In genomic region chr2:128524183-128524582, GRCh38 we compare ENCODE assay signal across 25 cellular contexts.
DNase-seq lines count a peak whose midpoint lies in the region; ATAC-seq, FAIRE-seq and TF ChIP-seq lines count a peak whose summit lies in the region.
"Had no signal": no experiment of that assay in that cellular context is flagged by ENCODE, and none has a peak within 500 bp of the region (broad histone marks: within the 10 kb centered on the region; RNA-seq: fewer than 3 reads in every experiment).

No MANE protein-coding gene starts in this region.

- POLR2A ChIA-PET in H1 (lab: Charles Lee; ENCODE audit: partially characterized antibody), result no interaction called here

- H3K27ac Mint-ChIP-seq in nephron progenitor cell (peak overlapping the region; percentile 36), type B pancreatic cell (no peak overlapping the region), endodermal cell (no peak overlapping the region)
- H3K27ac Mint-ChIP-seq: CD4-positive, alpha-beta T cell had no signal

- H2BK12ac ChIP-seq in H1 (ENCODE audit: low read depth, low read length), result no peak overlapping the region

- H3K27ac ChIP-seq in H1 (ENCODE audit: low read depth, low read length), result no peak overlapping the region
- no peak overlapping the region for H3K27ac ChIP-seq in endodermal cell (ENCODE audit: low read depth, low read length)
- H3K27ac ChIP-seq: 22Rv1; BLaER1 treated with 17β-estradiol and CSF1 and Interleukin-3, amounts not matched to agents 10 nM and 100 nM; GM23248 had no signal

- TF ChIP-seq EP300 in H1 (IDR thresholded peaks at IDR 0.05; ENCODE audit: borderline replicate concordance in 1 of 2, low read depth in 2 of 2, low read length in 2 of 2), result no peak

- H3K79me1 ChIP-seq in H1 (ENCODE audit: low read depth, low read length), result no peaks in the 10 kb centered on the region

- no peaks in the 10 kb centered on the region for H3K23me2 ChIP-seq in H1 (ENCODE audit: low read depth, low read length)

- no peak overlapping the region for H2AFZ ChIP-seq in H1 (ENCODE audit: low read length)
- H2AFZ ChIP-seq: GM23248 had no signal

- H3K36me3 ChIP-seq in H1 (ENCODE audit: control insufficient read depth in 2 of 4, insufficient read depth in 4 of 4, low read length in 3 of 4) (no peaks in the 10 kb centered on the region), endodermal cell (ENCODE audit: control insufficient read depth, insufficient read depth, low read length) (no peaks in the 10 kb centered on the region)
- H3K36me3 ChIP-seq: BE2C; BLaER1 treated with 17β-estradiol and CSF1 and Interleukin-3, amounts not matched to agents 10 nM and 100 nM had no signal

- TF ChIP-seq CTCF in H1 (IDR thresholded peaks at IDR 0.05; ENCODE audit: control extremely low read depth in 1 of 3, insufficient read depth in 1 of 3, low read depth in 1 of 3, low read length in 3 of 3) (no peak), nephron progenitor cell (IDR thresholded peaks at IDR 0.05) (no peak), type B pancreatic cell (conservative IDR thresholded peaks at IDR 0.05) (no peak), endodermal cell (conservative IDR thresholded peaks at IDR 0.05) (no peak)

- H4K91ac ChIP-seq in H1 (replicated peaks; ENCODE audit: insufficient read length, low read length), result no peak overlapping the region

- no peak overlapping the region for H4K5ac ChIP-seq in H1 (ENCODE audit: insufficient read length, low read depth, low read length)

- DNase-seq in Daoy (ENCODE audit: low read depth) (peak; percentile 23), H1 (ENCODE audit: low read depth in 1 of 2, low spot score in 2 of 2) (no peak), nephron progenitor cell (no peak), type B pancreatic cell (ENCODE audit: extremely low spot score, unreplicated experiment) (no peak), endodermal cell (no peak), NCI-H1436 treated with DMSO at 0.1 percent for 48 hours (lab: John Stamatoyannopoulos, UW) (no peak)
- DNase-seq: ACHN; AML-193; BE2C; CD4-positive, alpha-beta T cell; CD8-positive, alpha-beta memory T cell; DMS 273 treated with DMSO at 0.1 percent for 48 hours; DMS79; GF-D8; GM23248; H9 had no signal

- no peak for TF ChIP-seq POLR2A in H1 (IDR thresholded peaks at IDR 0.05; ENCODE audit: control extremely low read depth in 1 of 2, low read depth in 2 of 2, low read length in 2 of 2)

- H2AK5ac ChIP-seq in H1 (ENCODE audit: low read depth, low read length), result no peak overlapping the region

- CTCF ChIA-PET in H1 (lab: Charles Lee; ENCODE audit: partially characterized antibody), result interaction anchor here (1.3 to 5.3 kb wide), 3 partner anchors 11 to 55 kb away, joined by 3 to 17 read pairs (median 4); no protein-coding TSS in a partner anchor

- H3K9me3 Mint-ChIP-seq in nephron progenitor cell (peaks cover 9% of the 10 kb centered on the region), type B pancreatic cell (peaks cover 4% of the 10 kb centered on the region), endodermal cell (peaks cover 7% of the 10 kb centered on the region)
- H3K9me3 Mint-ChIP-seq: CD4-positive, alpha-beta T cell had no signal

- 91% methylated on average over 6 of the region's 6 CpGs; no CpG with 5 or more reads in 1 of the 2 experiments for WGBS in H1 (ENCODE audit: extremely low coverage in 1 of 2, insufficient coverage in 1 of 2, insufficient read length in 1 of 2, insufficient replicate concordance in 2 of 2, low coverage in 1 of 2, low lambda C conversion rate in 2 of 2, missing lambda C conversion rate in 1 of 2), 2 experiments
- WGBS in endodermal cell (ENCODE audit: insufficient coverage in 1 of 2, insufficient read length in 1 of 2), 2 experiments, result 91 to 97% methylated on average over 6 of the region's 6 CpGs

- H3K4ac ChIP-seq in H1 (replicated peaks; ENCODE audit: insufficient read length, low read depth, low read length), result no peak overlapping the region

- H3K4me3 ChIP-seq in H1 (ENCODE audit: extremely low read depth in 1 of 4, insufficient read depth in 2 of 4, low read depth in 3 of 4, low read length in 4 of 4) (no peak overlapping the region), endodermal cell (ENCODE audit: low read length) (no peak overlapping the region)
- H3K4me3 ChIP-seq: BLaER1 treated with 17β-estradiol and CSF1 and Interleukin-3, amounts not matched to agents 10 nM and 100 nM; GM23248 had no signal

- FAIRE-seq in H1 (lab: Jason Lieb, UNC), result no peak
- FAIRE-seq: A204.1, D721Med, GM12891, GM18507 had no signal

- H3K4me1 Mint-ChIP-seq in nephron progenitor cell, result peaks cover 51% of the 10 kb centered on the region
- H3K4me1 Mint-ChIP-seq in type B pancreatic cell (ENCODE audit: unreplicated experiment), result peaks cover 34% of the 10 kb centered on the region
- peaks cover 6% of the 10 kb centered on the region for H3K4me1 Mint-ChIP-seq in endodermal cell
- H3K4me1 Mint-ChIP-seq: CD8-positive, alpha-beta memory T cell had no signal

- no peak overlapping the region for H4K8ac ChIP-seq in H1 (ENCODE audit: extremely low read depth, insufficient read depth, low read length)

- H3K79me2 ChIP-seq in H1 (ENCODE audit: control insufficient read depth in 1 of 2, insufficient read depth in 2 of 2, low read length in 2 of 2), result no peaks in the 10 kb centered on the region

- H3K36me3 Mint-ChIP-seq in nephron progenitor cell (ENCODE audit: low read depth), result no peaks in the 10 kb centered on the region
- peaks cover 4% of the 10 kb centered on the region for H3K36me3 Mint-ChIP-seq in type B pancreatic cell
- H3K36me3 Mint-ChIP-seq in endodermal cell (ENCODE audit: low read depth), result no peaks in the 10 kb centered on the region
- H3K36me3 Mint-ChIP-seq: CD8-positive, alpha-beta memory T cell had no signal

- no peaks in the 10 kb centered on the region for H3K9me3 ChIP-seq in H1 (ENCODE audit: insufficient read depth in 2 of 2, low read depth in 1 of 2, low read length in 1 of 2)
- no peaks in the 10 kb centered on the region for H3K9me3 ChIP-seq in endodermal cell (ENCODE audit: control insufficient read depth, low read length)
- H3K9me3 ChIP-seq: BE2C had no signal

- H3K4me2 ChIP-seq in H1 (ENCODE audit: insufficient read depth in 1 of 2, low read depth in 2 of 2, low read length in 2 of 2), result no peak overlapping the region

- H3K4me3 Mint-ChIP-seq in nephron progenitor cell (peak overlapping the region; percentile 15), type B pancreatic cell (peak overlapping the region; percentile 12), endodermal cell (no peak overlapping the region)
- H3K4me3 Mint-ChIP-seq: CD14-positive monocyte; CD4-positive, alpha-beta T cell; CD8-positive, alpha-beta memory T cell; H9 had no signal

- H3K4me1 ChIP-seq in H1 (replicated peaks in 1 of 4; ENCODE audit: control insufficient read depth in 3 of 4, insufficient read depth in 4 of 4, low read length in 3 of 4), result peaks cover 0 to 2% (median 0%) of the 10 kb centered on the region in 4 experiments; a peak in 2 of 7 replicates
- H3K4me1 ChIP-seq in endodermal cell (ENCODE audit: control insufficient read depth, insufficient read depth, low read length), result peaks cover 4% of the 10 kb centered on the region
- H3K4me1 ChIP-seq: BE2C had no signal

- no peak overlapping the region for H2BK20ac ChIP-seq in H1 (ENCODE audit: low read length)

- H2BK120ac ChIP-seq in H1 (replicated peaks; ENCODE audit: low read depth, low read length), result no peak overlapping the region

- H3K56ac ChIP-seq in H1 (replicated peaks; ENCODE audit: insufficient read length, low read depth, low read length), result no peak overlapping the region

- H3K23ac ChIP-seq in H1 (ENCODE audit: insufficient read length), result no peak overlapping the region

- TF ChIP-seq RAD21 in H1 (IDR thresholded peaks at IDR 0.05 in 1 of 2, conservative IDR thresholded peaks at IDR 0.05 in 1 of 2; ENCODE audit: low read depth in 2 of 2, low read length in 2 of 2), result no peak

- no peak overlapping the region for H3K18ac ChIP-seq in H1 (ENCODE audit: extremely low read depth, low read length)

- ATAC-seq in GM21576 (IDR thresholded peaks at IDR 0.05; ENCODE audit: unreplicated experiment), result no peak
- ATAC-seq: HCT116 had no signal

- H2BK15ac ChIP-seq in H1 (ENCODE audit: low read length), result 0 out of 2 replicates have a peak overlapping the region, but pooled peaks have one; percentile 83

- H3K9ac ChIP-seq in H1 (replicated peaks in 1 of 4; ENCODE audit: extremely low read depth in 1 of 4, low read depth in 3 of 4, low read length in 3 of 4) (no peak overlapping the region), endodermal cell (ENCODE audit: extremely low read depth, low read length, poor library complexity, severe bottlenecking) (no peak overlapping the region)
- H3K9ac ChIP-seq: BLaER1 treated with 17β-estradiol and CSF1 and Interleukin-3, amounts not matched to agents 10 nM and 100 nM; GM23248 had no signal

- H3K27me3 ChIP-seq in H1 (replicated peaks in 1 of 4; ENCODE audit: control insufficient read depth in 3 of 4, extremely low read depth in 1 of 4, insufficient read depth in 3 of 4, low read length in 3 of 4), result no peaks in the 10 kb centered on the region; a peak in 2 of 7 replicates
- no peaks in the 10 kb centered on the region for H3K27me3 ChIP-seq in endodermal cell (ENCODE audit: control insufficient read depth, insufficient read depth, low read length, poor library complexity, severe bottlenecking)
- H3K27me3 ChIP-seq: BE2C had no signal

- H3K27me3 Mint-ChIP-seq in nephron progenitor cell (ENCODE audit: low read depth, poor library complexity), result peaks cover 21% of the 10 kb centered on the region
- peaks cover 3% of the 10 kb centered on the region for H3K27me3 Mint-ChIP-seq in type B pancreatic cell
- H3K27me3 Mint-ChIP-seq in endodermal cell (ENCODE audit: insufficient read depth), result peaks cover 1% of the 10 kb centered on the region
- H3K27me3 Mint-ChIP-seq: CD4-positive, alpha-beta T cell had no signal

- no peak overlapping the region for H2BK5ac ChIP-seq in H1 (ENCODE audit: low read depth, low read length)

- H3K14ac ChIP-seq in H1 (ENCODE audit: insufficient read length), result no peak overlapping the region

- H4K20me1 ChIP-seq in H1 (replicated peaks in 1 of 2; ENCODE audit: control insufficient read depth in 1 of 2, insufficient read depth in 2 of 2, low read length in 2 of 2), result no peaks in the 10 kb centered on the region
- H4K20me1 ChIP-seq: BLaER1 treated with 17β-estradiol and CSF1 and Interleukin-3, amounts not matched to agents 10 nM and 100 nM had no signal

TF ChIP-seq in H1, 55 proteins besides CTCF, POLR2A, EP300 and RAD21:
- no peak for TF ChIP-seq TCF12 (IDR thresholded peaks at IDR 0.05; ENCODE audit: low read depth, low read length)
- no peak for TF ChIP-seq KDM1A (IDR thresholded peaks at IDR 0.05; ENCODE audit: borderline replicate concordance, low read length)
- no peak for TF ChIP-seq SRF (IDR thresholded peaks at IDR 0.05; ENCODE audit: low read depth, low read length)
